26 cellular contexts compared by ENCODE assay signal in genomic region chr19:49009828-49010227, GRCh38. TPM values are rescaled to one million over a fixed set of nuclear protein-coding genes. Genes with fewer than 3 reads are reported as not detected.
DNase-seq lines count a peak whose midpoint lies in the region; ATAC-seq and TF ChIP-seq lines count a peak whose summit lies in the region.
"Had no signal": no experiment of that assay in that cellular context is flagged by ENCODE, and none has a peak within 500 bp of the region (broad histone marks: within the 10 kb centered on the region; RNA-seq: fewer than 3 reads in every experiment).

No MANE protein-coding gene starts in this region.

- H3K4me3 ChIP-seq in Panc1 (ENCODE audit: low read depth in 2 of 2, low read length in 2 of 2) (no peak overlapping the region), osteoblast (ENCODE audit: insufficient read depth, low read length) (no peak overlapping the region)
- H3K4me3 ChIP-seq: BLaER1 had no signal

- no peaks in the 10 kb centered on the region for H3K9me3 Mint-ChIP-seq in activated CD4-positive, alpha-beta T cell treated with anti-CD3 and anti-CD28 coated beads, Interleukin-2, amount 10 ng/mL, durations not matched to agents 7 days and 5 days
- H3K9me3 Mint-ChIP-seq: CD14-positive monocyte; CD4-positive, alpha-beta memory T cell; CD4-positive, CD25-positive, alpha-beta regulatory T cell; CD8-positive, alpha-beta memory T cell had no signal

- BruUV-seq in Panc1 (replicated peaks; lab: Mats Ljungman, UMichigan), result no TSS peak

- H3K36me3 Mint-ChIP-seq in activated CD4-positive, alpha-beta T cell treated with anti-CD3 and anti-CD28 coated beads, Interleukin-2, amount 10 ng/mL, durations not matched to agents 7 days and 5 days (ENCODE audit: low read depth), result peaks cover 14% of the 10 kb centered on the region

- no peak overlapping the region for H3K4me3 Mint-ChIP-seq in activated CD4-positive, alpha-beta T cell treated with anti-CD3 and anti-CD28 coated beads, Interleukin-2, amount 10 ng/mL, durations not matched to agents 7 days and 5 days
- H3K4me3 Mint-ChIP-seq: CD14-positive monocyte; CD4-positive, alpha-beta memory T cell; CD4-positive, CD25-positive, alpha-beta regulatory T cell; CD8-positive, alpha-beta memory T cell had no signal

- POLR2A ChIA-PET in Panc1 (lab: Charles Lee), result interaction anchor here (1.1 kb wide), 1 partner anchor 16 kb away, joined by 6 read pairs; the partner anchor contains the start of gene RUVBL2
- POLR2A ChIA-PET in activated CD4-positive, alpha-beta T cell treated with anti-CD3 and anti-CD28 coated beads, Interleukin-2, amount 10 ng/mL, durations not matched to agents 7 days and 5 days (lab: Charles Lee), result interaction anchor here (0.5 kb wide), 1 partner anchor 110 kb away, joined by 4 read pairs; the partner anchor contains the start of gene NUCB1

- peak; percentile 34 for DNase-seq in GM13976 (ENCODE audit: low spot score)
- DNase-seq in Panc1 (ENCODE audit: low read depth, low spot score), result no peak
- peak; percentile 8 for DNase-seq in osteoblast (ENCODE audit: insufficient read length, low spot score, missing footprints)
- DNase-seq in stimulated activated CD4-positive, alpha-beta T cell treated with anti-CD3 and anti-CD28 coated beads, Interleukin-2, amount 100 ng/mL, for 24 hours, result no peak
- no peak for DNase-seq in activated CD4-positive, CD25-positive, alpha-beta regulatory T cell (lab: John Stamatoyannopoulos, UW)
- DNase-seq in activated CD4-positive, alpha-beta T cell treated with anti-CD3 and anti-CD28 coated beads, Interleukin-2, amount 10 ng/mL, durations not matched to agents 7 days and 5 days, result no peak
- DNase-seq: 8988T; ACHN; BE2C; C1 segment of cervical spinal cord; CD4-positive, alpha-beta memory T cell; CD4-positive, CD25-positive, alpha-beta regulatory T cell; CD8-positive, alpha-beta memory T cell; COR-L47; DMS 273 treated with DMSO at 0.1 percent for 48 hours; DMS153; DMS53; DMS79; DND-41; EL; GDM1 had no signal

- no peaks in the 10 kb centered on the region for H3K4me1 ChIP-seq in Panc1 (ENCODE audit: control insufficient read depth, insufficient read depth, low read length)
- H3K4me1 ChIP-seq in osteoblast (ENCODE audit: insufficient read depth, low read length), result no peaks in the 10 kb centered on the region
- H3K4me1 ChIP-seq: BE2C, BLaER1 had no signal

- ATAC-seq in Panc1, result 0 out of 2 replicates have a peak, but pooled peaks have one; percentile 29

- H3K9me3 ChIP-seq in Panc1 (ENCODE audit: control insufficient read depth, insufficient read depth, low read depth, low read length) (no peaks in the 10 kb centered on the region), osteoblast (ENCODE audit: low read depth, low read length) (no peaks in the 10 kb centered on the region)
- H3K9me3 ChIP-seq: BE2C, BLaER1 had no signal

- in situ Hi-C loops in GM13976 (cut with MboI; ENCODE audit: low sequenced_read_pairs, unreplicated experiment) (no loop called here), Panc1 (cut with HindIII; ENCODE audit: low pct_unique_long_range_greater_than_20kb, low sequenced_read_pairs) (no loop called here)

- H3K27ac ChIP-seq in Panc1 (ENCODE audit: low read length), result no peak overlapping the region
- H3K27ac ChIP-seq in osteoblast (ENCODE audit: low read depth, low read length), result no peak overlapping the region
- H3K27ac ChIP-seq: BLaER1 had no signal

- no peaks in the 10 kb centered on the region for H3K27me3 ChIP-seq in Panc1 (ENCODE audit: control insufficient read depth, insufficient read depth, low read length)
- H3K27me3 ChIP-seq in osteoblast (ENCODE audit: insufficient read depth, low read length), result no peaks in the 10 kb centered on the region
- H3K27me3 ChIP-seq: BE2C, BLaER1 had no signal

- intact Hi-C loops in Panc1 (cut with micrococcal nuclease; ENCODE audit: unreplicated experiment), result no loop called here

- no peaks in the 10 kb centered on the region for H3K79me2 ChIP-seq in osteoblast (ENCODE audit: insufficient read depth, low read length)

- H3K27me3 Mint-ChIP-seq in activated CD4-positive, alpha-beta T cell treated with anti-CD3 and anti-CD28 coated beads, Interleukin-2, amount 10 ng/mL, durations not matched to agents 7 days and 5 days, result no peaks in the 10 kb centered on the region
- H3K27me3 Mint-ChIP-seq: CD4-positive, alpha-beta memory T cell; CD4-positive, CD25-positive, alpha-beta regulatory T cell; CD8-positive, alpha-beta memory T cell had no signal

- H4K20me1 ChIP-seq in osteoblast (ENCODE audit: insufficient read depth, low read length), result no peaks in the 10 kb centered on the region

- H3K4me2 ChIP-seq in osteoblast (ENCODE audit: insufficient read depth, low read length), result no peak overlapping the region
- H3K4me2 ChIP-seq: BLaER1 had no signal

- H3K4me1 Mint-ChIP-seq in activated CD4-positive, alpha-beta T cell treated with anti-CD3 and anti-CD28 coated beads, Interleukin-2, amount 10 ng/mL, durations not matched to agents 7 days and 5 days, result no peaks in the 10 kb centered on the region
- H3K4me1 Mint-ChIP-seq: CD14-positive monocyte; CD4-positive, alpha-beta memory T cell; CD4-positive, CD25-positive, alpha-beta regulatory T cell; CD8-positive, alpha-beta memory T cell had no signal

- CTCF ChIA-PET in Panc1 (lab: Charles Lee), result interaction anchor here (1.2 kb wide), 1 partner anchor 10 kb away, joined by 4 read pairs; no protein-coding TSS in a partner anchor
- CTCF ChIA-PET in activated CD4-positive, alpha-beta T cell treated with anti-CD3 and anti-CD28 coated beads, Interleukin-2, amount 10 ng/mL, durations not matched to agents 7 days and 5 days (lab: Charles Lee), result interaction anchor here (2.1 to 6.8 kb wide), 2 partner anchors 12 to 17 kb away, joined by 7 to 36 read pairs; partner anchors contain the start of genes GYS1 and RUVBL2

- TF ChIP-seq CTCF in GM13976 (IDR thresholded peaks at IDR 0.05; ENCODE audit: borderline replicate concordance, control extremely low read depth, extremely low read depth, insufficient read depth, missing control alignments) (no peak), Panc1 (IDR thresholded peaks at IDR 0.05) (no peak), osteoblast (IDR thresholded peaks at IDR 0.05; ENCODE audit: extremely low read depth, low read depth, low read length) (no peak)

- no peak overlapping the region for H3K27ac Mint-ChIP-seq in activated CD4-positive, alpha-beta T cell treated with anti-CD3 and anti-CD28 coated beads, Interleukin-2, amount 10 ng/mL, durations not matched to agents 7 days and 5 days
- H3K27ac Mint-ChIP-seq: CD4-positive, alpha-beta memory T cell; CD4-positive, CD25-positive, alpha-beta regulatory T cell; CD8-positive, alpha-beta memory T cell had no signal

- no peak overlapping the region for H2AFZ ChIP-seq in osteoblast (ENCODE audit: low read length)

- H3K36me3 ChIP-seq in Panc1 (ENCODE audit: control insufficient read depth, insufficient read depth, low read length) (no peaks in the 10 kb centered on the region; the same call in 1 of the 2 replicates), osteoblast (ENCODE audit: insufficient read depth, low read length) (peaks cover 51% of the 10 kb centered on the region)

RNA-seq across cellular contexts. Expression of gene LHB, which starts 7.1 kb away (rescaled TPM):
- total RNA-seq in Panc1 (2021; ENCODE audit: unreplicated experiment) (0.39 TPM), osteoblast (not detected in 2 replicates)
- 1.9 TPM for polyA plus RNA-seq in Panc1 (2012; ENCODE audit: insufficient read length)
- total RNA-seq in activated CD4-positive, alpha-beta T cell treated with anti-CD3 and anti-CD28 coated beads, Interleukin-2, amount 10 ng/mL, durations not matched to agents 7 days and 5 days, result not detected
- total RNA-seq: A673; CD4-positive, alpha-beta memory T cell; CD4-positive, CD25-positive, alpha-beta regulatory T cell; CD8-positive, alpha-beta memory T cell; G401 had no signal
- polyA plus RNA-seq: AG04450; CD14-positive monocyte; CD4-positive, CD25-positive, alpha-beta regulatory T cell; CD8-positive, alpha-beta memory T cell had no signal

RNA-seq across cellular contexts. Expression of gene CGB3, which starts 14.3 kb away (rescaled TPM):
- not detected for total RNA-seq in Panc1 (2021; ENCODE audit: unreplicated experiment)
- polyA plus RNA-seq in Panc1 (2012; ENCODE audit: insufficient read length), result 0.50 TPM
- total RNA-seq in osteoblast, result not detected in 2 replicates
- not detected for total RNA-seq in activated CD4-positive, alpha-beta T cell treated with anti-CD3 and anti-CD28 coated beads, Interleukin-2, amount 10 ng/mL, durations not matched to agents 7 days and 5 days
- total RNA-seq: A673; CD4-positive, alpha-beta memory T cell; CD4-positive, CD25-positive, alpha-beta regulatory T cell; CD8-positive, alpha-beta memory T cell; G401 had no signal
- polyA plus RNA-seq: AG04450; CD14-positive monocyte; CD4-positive, alpha-beta memory T cell; CD4-positive, CD25-positive, alpha-beta regulatory T cell; CD8-positive, alpha-beta memory T cell had no signal

RNA-seq across cellular contexts. Expression of gene RUVBL2, which starts 16.1 kb away (rescaled TPM):
- total RNA-seq in Panc1 (2021; ENCODE audit: unreplicated experiment) (170 TPM), osteoblast (113 and 122 TPM in 2 replicates)
- 236 TPM for polyA plus RNA-seq in Panc1 (2012; ENCODE audit: insufficient read length)
- total RNA-seq in activated CD4-positive, alpha-beta T cell treated with anti-CD3 and anti-CD28 coated beads, Interleukin-2, amount 10 ng/mL, durations not matched to agents 7 days and 5 days, result 10 to 100 TPM; 82.2 to 89.4 TPM

RNA-seq across cellular contexts. Expression of gene GYS1, which starts 16.7 kb away (rescaled TPM):
- 20.2 TPM for total RNA-seq in Panc1 (2021; ENCODE audit: unreplicated experiment)
- polyA plus RNA-seq in Panc1 (2012; ENCODE audit: insufficient read length), result 31.7 TPM
- 25.6 and 44.5 TPM in 2 replicates for total RNA-seq in osteoblast
- 10 to 100 TPM; 55.8 to 60.8 TPM for total RNA-seq in activated CD4-positive, alpha-beta T cell treated with anti-CD3 and anti-CD28 coated beads, Interleukin-2, amount 10 ng/mL, durations not matched to agents 7 days and 5 days

RNA-seq across cellular contexts. Expression of gene CGB2, which starts 21.9 kb away (rescaled TPM):
- not detected for total RNA-seq in Panc1 (2021; ENCODE audit: unreplicated experiment)
- polyA plus RNA-seq in Panc1 (2012; ENCODE audit: insufficient read length), result not detected
- not detected in 2 replicates for total RNA-seq in osteoblast
- total RNA-seq in activated CD4-positive, alpha-beta T cell treated with anti-CD3 and anti-CD28 coated beads, Interleukin-2, amount 10 ng/mL, durations not matched to agents 7 days and 5 days, result under 1 TPM in 1 of 2 experiments, not detected in 1; 0.47 TPM
- total RNA-seq: A673; CD4-positive, alpha-beta memory T cell; CD4-positive, CD25-positive, alpha-beta regulatory T cell; CD8-positive, alpha-beta memory T cell; G401 had no signal
- polyA plus RNA-seq: AG04450; CD14-positive monocyte; CD4-positive, alpha-beta memory T cell; CD4-positive, CD25-positive, alpha-beta regulatory T cell; CD8-positive, alpha-beta memory T cell had no signal

Comparison
In these comparisons a context has a peak if more than half of its experiments do, and no peak if none do; other contexts are left out.
1. DNase-seq: peak in GM13976 (single experiment) and osteoblast (single experiment); none in Panc1 (single experiment), stimulated activated CD4-positive, alpha-beta T cell treated with anti-CD3 and anti-CD28 coated beads, Interleukin-2, amount 100 ng/mL, for 24 hours (0 of 2), activated CD4-positive, CD25-positive, alpha-beta regulatory T cell (0 of 4) and activated CD4-positive, alpha-beta T cell treated with anti-CD3 and anti-CD28 coated beads, Interleukin-2, amount 10 ng/mL, durations not matched to agents 7 days and 5 days (single experiment).